ENCODE assay signal across 2 cellular contexts in genomic region chr2:64792995-64793639, GRCh38.
TF ChIP-seq lines count a peak whose summit lies in the region.

No MANE protein-coding gene starts in this region.

TF ChIP-seq in A549, 52 proteins besides CTCF, POLR2A, EP300 and RAD21:
- TF ChIP-seq BCL3 (IDR thresholded peaks at IDR 0.05) (no peak), GATA3 (IDR thresholded peaks at IDR 0.05; ENCODE audit: borderline replicate concordance) (no peak)
- TF ChIP-seq, protein P1, sequence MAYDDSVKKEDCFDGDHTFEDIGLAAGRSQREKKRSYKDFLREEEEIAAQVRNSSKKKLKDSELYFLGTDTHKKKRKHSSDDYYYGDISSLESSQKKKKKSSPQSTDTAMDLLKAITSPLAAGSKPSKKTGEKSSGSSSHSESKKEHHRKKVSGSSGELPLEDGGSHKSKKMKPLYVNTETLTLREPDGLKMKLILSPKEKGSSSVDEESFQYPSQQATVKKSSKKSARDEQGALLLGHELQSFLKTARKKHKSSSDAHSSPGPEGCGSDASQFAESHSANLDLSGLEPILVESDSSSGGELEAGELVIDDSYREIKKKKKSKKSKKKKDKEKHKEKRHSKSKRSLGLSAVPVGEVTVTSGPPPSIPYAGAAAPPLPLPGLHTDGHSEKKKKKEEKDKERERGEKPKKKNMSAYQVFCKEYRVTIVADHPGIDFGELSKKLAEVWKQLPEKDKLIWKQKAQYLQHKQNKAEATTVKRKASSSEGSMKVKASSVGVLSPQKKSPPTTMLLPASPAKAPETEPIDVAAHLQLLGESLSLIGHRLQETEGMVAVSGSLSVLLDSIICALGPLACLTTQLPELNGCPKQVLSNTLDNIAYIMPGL (CRISPR knock-in tag; IDR thresholded peaks at IDR 0.05; ENCODE audit: borderline replicate concordance), result no peak
TF ChIP-seq in A549: peak in this region for 0.

TF ChIP-seq in IMR-90, 13 proteins besides CTCF, POLR2A, EP300 and RAD21 (continued from another document):
- TF ChIP-seq MAFK (IDR thresholded peaks at IDR 0.05; ENCODE audit: low read depth, low read length) (no peak), BHLHE40 (IDR thresholded peaks at IDR 0.05; ENCODE audit: low read depth, low read length) (no peak), SMC3 (IDR thresholded peaks at IDR 0.05; ENCODE audit: low read depth, low read length) (no peak), USF2 (IDR thresholded peaks at IDR 0.05; ENCODE audit: low read depth, low read length) (no peak), CHD1 (IDR thresholded peaks at IDR 0.05; ENCODE audit: low read depth, low read length) (no peak), RFX5 (IDR thresholded peaks at IDR 0.05; ENCODE audit: low read depth, low read length) (no peak), CEBPB (IDR thresholded peaks at IDR 0.05; ENCODE audit: low read depth, low read length) (no peak)
TF ChIP-seq in IMR-90: peak in this region for 0.
